In the genomic region with DNA sequence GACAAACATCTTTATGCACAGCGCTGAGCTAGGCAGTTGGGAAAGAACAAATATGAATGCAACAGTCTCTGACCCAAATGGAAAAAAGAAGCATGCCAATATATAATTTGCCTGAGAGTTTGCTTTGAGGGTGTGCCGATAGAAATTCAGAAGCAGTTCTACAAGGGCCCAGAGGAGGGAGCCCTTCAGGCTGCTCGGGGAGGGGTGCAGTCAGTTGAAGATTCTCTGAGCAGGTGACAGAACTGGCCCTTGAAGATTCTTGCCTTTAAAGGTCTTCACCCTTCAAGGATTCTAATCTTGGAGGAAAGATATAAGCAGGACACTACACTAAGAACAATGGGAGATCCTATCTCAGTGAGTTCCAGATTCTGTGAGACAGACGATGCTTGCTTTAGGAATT, we compare ENCODE assay signal across 8 cellular contexts. TPM values are rescaled to one million over a fixed set of nuclear protein-coding genes. Genes with fewer than 3 reads are reported as not detected.
DNase-seq lines count a peak whose midpoint lies in the region; ATAC-seq, FAIRE-seq and TF ChIP-seq lines count a peak whose summit lies in the region.

No MANE protein-coding gene starts in this region.

- H3K27ac ChIP-seq in A673 (ENCODE audit: low read depth, low read length, poor library complexity, severe bottlenecking) (peak overlapping the region; percentile 39), MM.1S (ENCODE audit: low read length) (no peak overlapping the region), coronary artery (no peak overlapping the region), neural progenitor cell (no peak overlapping the region)
- no peak overlapping the region for H3K27ac ChIP-seq in effector memory CD4-positive, alpha-beta T cell (ENCODE audit: insufficient read depth, low read length, poor library complexity, severe bottlenecking)

- no peak overlapping the region for H3K27ac Mint-ChIP-seq in neural progenitor cell

- H3K36me3 Mint-ChIP-seq in neural progenitor cell: no peaks in the 10 kb centered on the region

- H3K4me3 Mint-ChIP-seq in neural progenitor cell: no peak overlapping the region

- BruUV-seq in A673 (replicated peaks; lab: Mats Ljungman, UMichigan): no TSS peak

- H3K4me1 ChIP-seq in A673 (ENCODE audit: insufficient read depth, low read length, poor library complexity, severe bottlenecking): peaks cover 74% of the 10 kb centered on the region
- no peaks in the 10 kb centered on the region for H3K4me1 ChIP-seq in MM.1S (ENCODE audit: low read length)
- H3K4me1 ChIP-seq in neural progenitor cell: peaks cover 12% of the 10 kb centered on the region
- H3K4me1 ChIP-seq in effector memory CD4-positive, alpha-beta T cell (ENCODE audit: control insufficient read depth, insufficient read depth, low read length, poor library complexity, severe bottlenecking): no peaks in the 10 kb centered on the region

- H3K9me3 ChIP-seq in A673 (ENCODE audit: low read depth, low read length, poor library complexity, severe bottlenecking): no peaks in the 10 kb centered on the region
- no peaks in the 10 kb centered on the region for H3K9me3 ChIP-seq in MM.1S (replicated peaks; ENCODE audit: insufficient read depth, low read length)
- no peaks in the 10 kb centered on the region for H3K9me3 ChIP-seq in neural progenitor cell (ENCODE audit: low read depth)
- H3K9me3 ChIP-seq in effector memory CD4-positive, alpha-beta T cell (ENCODE audit: control insufficient read depth, low read length): no peaks in the 10 kb centered on the region

- no peak overlapping the region for H3K4me2 ChIP-seq in MM.1S (ENCODE audit: low read depth, low read length)
- H3K4me2 ChIP-seq in neural progenitor cell: no peak overlapping the region

- no peaks in the 10 kb centered on the region for H3K79me2 ChIP-seq in MM.1S (ENCODE audit: low read length)
- no peaks in the 10 kb centered on the region for H3K79me2 ChIP-seq in neural progenitor cell (ENCODE audit: low read depth)

- DNase-seq in A673 (ENCODE audit: low spot score) (peak; percentile 79), MM.1S (peak; percentile 27), coronary artery (ENCODE audit: low spot score) (no peak), neural progenitor cell (ENCODE audit: low spot score) (peak; percentile 64), frontal cortex (ENCODE audit: low spot score in 2 of 2) (no peak)
- no peak for DNase-seq in effector memory CD4-positive, alpha-beta T cell
- DNase-seq in stimulated activated CD4-positive, alpha-beta T cell treated with anti-CD3 and anti-CD28 coated beads, Interleukin-2, amount 100 ng/mL, for 48 hours: no peak

- intact Hi-C loops in A673 (cut with micrococcal nuclease; ENCODE audit: unreplicated experiment): loop anchor here (5.0 to 10.0 kb wide), 6 partner anchors 215 to 558 kb away; no protein-coding TSS in a partner anchor

- peaks cover 19% of the 10 kb centered on the region for H3K4me1 Mint-ChIP-seq in neural progenitor cell

- no peaks in the 10 kb centered on the region for H3K27me3 ChIP-seq in A673 (replicated peaks; ENCODE audit: insufficient read depth, low read depth, low read length, poor library complexity)
- peaks cover 4% of the 10 kb centered on the region; the same call in 1 of the 2 replicates for H3K27me3 ChIP-seq in MM.1S (replicated peaks; ENCODE audit: insufficient read depth, low read length)
- peaks cover 26% of the 10 kb centered on the region for H3K27me3 ChIP-seq in neural progenitor cell
- H3K27me3 ChIP-seq in effector memory CD4-positive, alpha-beta T cell (replicated peaks; ENCODE audit: control insufficient read depth, insufficient read depth, low read length, poor library complexity, severe bottlenecking): no peaks in the 10 kb centered on the region

- FAIRE-seq in frontal cortex (lab: Jason Lieb, UNC): no peak

- H3K9me2 ChIP-seq in MM.1S (replicated peaks; ENCODE audit: insufficient read depth, low read length): no peaks in the 10 kb centered on the region

- POLR2A ChIA-PET in A673 (lab: Charles Lee; ENCODE audit: low non-redundant PET): no interaction called here

- H3K4me3 ChIP-seq in A673 (ENCODE audit: low read depth, low read length, poor library complexity, severe bottlenecking): no peak overlapping the region
- H3K4me3 ChIP-seq in MM.1S (ENCODE audit: low read length): no peak overlapping the region
- no peak overlapping the region for H3K4me3 ChIP-seq in coronary artery
- no peak overlapping the region for H3K4me3 ChIP-seq in neural progenitor cell
- H3K4me3 ChIP-seq in effector memory CD4-positive, alpha-beta T cell (ENCODE audit: insufficient read depth, low read depth, low read length, poor library complexity, severe bottlenecking): no peak overlapping the region

- H3K36me3 ChIP-seq in A673 (ENCODE audit: insufficient read depth, low read length, poor library complexity, severe bottlenecking): no peaks in the 10 kb centered on the region
- H3K36me3 ChIP-seq in MM.1S (replicated peaks; ENCODE audit: insufficient read depth, low read length): no peaks in the 10 kb centered on the region
- H3K36me3 ChIP-seq in neural progenitor cell: no peaks in the 10 kb centered on the region
- no peaks in the 10 kb centered on the region for H3K36me3 ChIP-seq in effector memory CD4-positive, alpha-beta T cell (ENCODE audit: control insufficient read depth, insufficient read depth, low read length)

- TF ChIP-seq CTCF in A673 (conservative IDR thresholded peaks at IDR 0.05; ENCODE audit: low read depth, low read length) (peak; percentile 92), MM.1S (IDR thresholded peaks at IDR 0.05; ENCODE audit: low read length) (peak; percentile 65), coronary artery (IDR thresholded peaks at IDR 0.05) (peak; percentile 30), neural progenitor cell (IDR thresholded peaks at IDR 0.05) (peak; percentile 88)

- H4K20me1 ChIP-seq in MM.1S (ENCODE audit: insufficient read depth, low read length) (no peaks in the 10 kb centered on the region), neural progenitor cell (ENCODE audit: low read depth) (no peaks in the 10 kb centered on the region)

- no peak overlapping the region for H3K9ac ChIP-seq in MM.1S (ENCODE audit: low read length)
- no peak overlapping the region for H3K9ac ChIP-seq in neural progenitor cell

- H3F3A ChIP-seq in MM.1S (ENCODE audit: insufficient read depth, low read length) (no peaks in the 10 kb centered on the region), neural progenitor cell (ENCODE audit: low read depth) (peaks cover 6% of the 10 kb centered on the region)

- peak; percentile 79 for ATAC-seq in GM18511 (IDR thresholded peaks at IDR 0.05; ENCODE audit: unreplicated experiment)

- H2AFZ ChIP-seq in MM.1S (ENCODE audit: low read length) (no peak overlapping the region), neural progenitor cell (replicated peaks) (no peak overlapping the region)

- CTCF ChIA-PET in A673 (lab: Charles Lee): interaction anchor here (0.6 kb wide), 1 partner anchor 269 kb away, joined by 3 read pairs; no protein-coding TSS in a partner anchor

- no peaks in the 10 kb centered on the region for H3K9me3 Mint-ChIP-seq in neural progenitor cell

- H3K27me3 Mint-ChIP-seq in neural progenitor cell (ENCODE audit: insufficient read depth, low read depth): peaks cover 12% of the 10 kb centered on the region

RNA-seq across cellular contexts. Expression of gene PAPPA, which starts 3.7 kb away (rescaled TPM):
- 44.0 and 47.4 TPM in 2 replicates for total RNA-seq in A673 (2021)
- total RNA-seq in neural progenitor cell (ENCODE audit: low replicate concordance): 0.15 and 0.65 TPM in 2 replicates
- total RNA-seq in frontal cortex: under 0.01 TPM

Comparison
In these comparisons a context has a peak if more than half of its experiments do, and no peak if none do; other contexts are left out.
1. DNase-seq: peak in A673 (single experiment), MM.1S (single experiment) and neural progenitor cell (single experiment); none in coronary artery (single experiment), frontal cortex (0 of 2), effector memory CD4-positive, alpha-beta T cell (0 of 3) and stimulated activated CD4-positive, alpha-beta T cell treated with anti-CD3 and anti-CD28 coated beads, Interleukin-2, amount 100 ng/mL, for 48 hours (0 of 2).
2. CTCF ChIP-seq: peak in every context shown above with its lines; median percentile 92 in A673; 88 in neural progenitor cell; 65 in MM.1S; 30 in coronary artery.
3. RNA of gene PAPPA, which starts 3.7 kb away (total RNA-seq): 44.0 to 47.4 TPM in A673; 0.15 to 0.65 TPM in neural progenitor cell and under 0.01 TPM in frontal cortex (single experiment); every median in the first group is over 10 times any median in the second.